In the genomic region with DNA sequence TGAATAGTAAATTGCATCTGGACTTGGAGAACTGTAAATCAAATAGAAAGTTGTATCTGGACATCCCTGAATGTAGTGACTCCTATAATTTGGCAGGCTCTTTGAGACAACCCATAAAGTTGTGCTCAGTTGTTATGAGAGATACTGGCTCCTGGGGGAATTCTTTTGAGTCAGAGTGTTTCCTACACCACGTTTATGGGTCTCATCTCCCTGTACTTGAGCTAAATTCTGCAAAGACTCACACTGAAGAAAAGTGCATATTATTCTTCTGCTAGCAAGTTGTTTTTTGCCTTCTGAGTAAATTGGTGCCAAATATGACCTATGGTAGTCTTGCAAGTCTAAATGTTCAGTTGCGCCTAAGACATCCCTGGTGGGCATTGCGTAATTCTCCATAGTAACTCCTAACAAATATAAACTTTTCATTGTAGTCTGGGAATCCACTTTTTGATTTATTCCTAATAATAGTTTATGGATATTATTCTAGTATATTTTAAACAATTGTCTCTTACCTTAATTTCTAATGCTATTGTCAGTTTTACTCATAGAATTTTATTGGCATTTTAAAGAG, we compare ENCODE assay signal across 18 cellular contexts. TPM values are rescaled to one million over a fixed set of nuclear protein-coding genes. Genes with fewer than 3 reads are reported as not detected.
DNase-seq lines count a peak whose midpoint lies in the region; ATAC-seq, FAIRE-seq and TF ChIP-seq lines count a peak whose summit lies in the region.
"Had no signal": no experiment of that assay in that cellular context is flagged by ENCODE, and none has a peak within 500 bp of the region (broad histone marks: within the 10 kb centered on the region; RNA-seq: fewer than 3 reads in every experiment).

No MANE protein-coding gene starts in this region.

- POLR2A ChIA-PET in HepG2 (lab: Yijun Ruan, JAX): no interaction called here

- CTCF ChIA-PET in HepG2 (lab: Yijun Ruan, JAX; ENCODE audit: low intra/inter-chr PET ratio, low total read pairs): no interaction called here

- 29% methylated on average over 2 of the region's 3 CpGs for WGBS in HepG2 (ENCODE audit: low lambda C conversion rate)
- 75% methylated on average over 3 of the region's 3 CpGs for WGBS in right lobe of liver (ENCODE audit: insufficient coverage, low coverage, low lambda C conversion rate, missing lambda C conversion rate)

- H3K27ac ChIP-seq in HepG2 (ENCODE audit: extremely low read length, insufficient read depth, low read length) (no peak overlapping the region), right lobe of liver (no peak overlapping the region)
- H3K27ac ChIP-seq: KMS-11 had no signal

- TF ChIP-seq POLR2A in HepG2 (IDR thresholded peaks at IDR 0.05; ENCODE audit: insufficient read depth in 1 of 2, low read depth in 2 of 2, low read length in 2 of 2) (no peak), right lobe of liver (IDR thresholded peaks at IDR 0.05) (no peak)

- H3K4me3 ChIP-seq in HepG2 (replicated peaks in 1 of 3; ENCODE audit: insufficient read depth in 1 of 3, low read depth in 2 of 3, low read length in 3 of 3) (no peak overlapping the region), right lobe of liver (no peak overlapping the region), cardiac fibroblast (replicated peaks in 1 of 2; ENCODE audit: low read depth in 2 of 2, low read length in 2 of 2) (no peak overlapping the region)

- no peak for ATAC-seq in HepG2
- ATAC-seq in right lobe of liver: no peak

- no peak overlapping the region for H3K4me2 ChIP-seq in HepG2 (ENCODE audit: low read depth, low read length)
- H3K4me2 ChIP-seq: KMS-11 had no signal

- no peak overlapping the region for H3K9ac ChIP-seq in HepG2 (ENCODE audit: insufficient read depth, low read depth, low read length)
- H3K9ac ChIP-seq: KMS-11 had no signal

- DNase-seq in HepG2 (ENCODE audit: low spot score): no peak
- no peak for DNase-seq in right lobe of liver
- DNase-seq in cardiac fibroblast (ENCODE audit: low read depth in 2 of 2): peak; percentile 67 to 71
- peak; percentile 31 for DNase-seq in fibroblast of the conjunctiva (ENCODE audit: low read depth)
- DNase-seq in DMS79 treated with DMSO at 0.1 percent for 48 hours (lab: John Stamatoyannopoulos, UW): no peak
- DNase-seq in pons (ENCODE audit: low spot score): no peak
- DNase-seq in cerebellum (ENCODE audit: low spot score): no peak
- DNase-seq in AG08395 (ENCODE audit: low spot score): no peak
- DNase-seq: Caco-2, MV-4-11, NCI-H1436 treated with DMSO at 0.1 percent for 48 hours, NCI-H2081 treated with DMSO at 0.1 percent for 48 hours, NCI-H524 had no signal

- intact Hi-C loops in HepG2 (cut with micrococcal nuclease; ENCODE audit: unreplicated experiment): no loop called here
- intact Hi-C loops in right lobe of liver (cut with DNase I): no loop called here

- H3K79me2 ChIP-seq in HepG2 (ENCODE audit: insufficient read depth, low read length): no peaks in the 10 kb centered on the region

- H2AFZ ChIP-seq in HepG2 (ENCODE audit: low read length): no peak overlapping the region

- no peaks in the 10 kb centered on the region for H3K36me3 ChIP-seq in HepG2 (replicated peaks in 1 of 2; ENCODE audit: control insufficient read depth in 1 of 2, insufficient read depth in 2 of 2, low read length in 2 of 2)
- H3K36me3 ChIP-seq in right lobe of liver: no peaks in the 10 kb centered on the region

- TF ChIP-seq EP300 in HepG2 (IDR thresholded peaks at IDR 0.05; ENCODE audit: low read depth in 2 of 2, low read length in 2 of 2) (no peak), HepG2 (CRISPR knock-in tag; IDR thresholded peaks at IDR 0.05; ENCODE audit: borderline replicate concordance) (no peak)

- no peak for TF ChIP-seq RAD21 in HepG2 (CRISPR knock-in tag; IDR thresholded peaks at IDR 0.05)

- H3K9me3 ChIP-seq in HepG2 (ENCODE audit: low read length) (no peaks in the 10 kb centered on the region), right lobe of liver (no peaks in the 10 kb centered on the region)
- H3K9me3 ChIP-seq: Caco-2 had no signal

- peaks cover 0 to 16% of the 10 kb centered on the region in 2 experiments; a peak in 3 of 5 replicates for H3K27me3 ChIP-seq in HepG2 (ENCODE audit: control insufficient read depth in 1 of 2, insufficient read depth in 2 of 2, low read length in 2 of 2)
- H3K27me3 ChIP-seq in right lobe of liver: peaks cover 0 to 5% of the 10 kb centered on the region in 2 donors

- BruUV-seq in HepG2 (replicated peaks; lab: Mats Ljungman, UMichigan): no TSS peak

- in situ Hi-C loops in HepG2 (cut with HindIII; ENCODE audit: extremely low pct_ligation_motif_present, low pct_unique_long_range_greater_than_20kb): no loop called here

- TF ChIP-seq CTCF in HepG2 (CRISPR knock-in tag; IDR thresholded peaks at IDR 0.05) (no peak), right lobe of liver (IDR thresholded peaks at IDR 0.05) (no peak), cardiac fibroblast (IDR thresholded peaks at IDR 0.05; ENCODE audit: low read depth, low read length) (no peak)

- no peaks in the 10 kb centered on the region for H4K20me1 ChIP-seq in HepG2 (ENCODE audit: insufficient read depth, low read length)

- no peaks in the 10 kb centered on the region for H3K4me1 ChIP-seq in HepG2 (ENCODE audit: insufficient read depth, low read length)
- peaks cover 0 to 5% (median 0%) of the 10 kb centered on the region in 4 donors for H3K4me1 ChIP-seq in right lobe of liver
- H3K4me1 ChIP-seq: Caco-2 had no signal

- FAIRE-seq in HepG2 (lab: Jason Lieb, UNC): no peak

RNA-seq across cellular contexts. Expression of a gene that starts 5.0 kb away (rescaled TPM):
- not detected in 2 replicates for total RNA-seq in HepG2 (2016; rRNA removed; fragmentation: Illumina TruSeq; extraction: Trizol)
- total RNA-seq in HepG2 (2016; cell fraction: cytosol; rRNA removed; fragmentation: Illumina TruSeq; extraction: Trizol; ENCODE audit: low read depth): not detected in 2 replicates
- total RNA-seq in HepG2 (2016; cell fraction: insoluble cytoplasmic fraction; rRNA removed; fragmentation: Illumina TruSeq; extraction: Trizol): not detected in 2 replicates
- total RNA-seq in HepG2 (2016; cell fraction: membrane; rRNA removed; fragmentation: Illumina TruSeq; extraction: Trizol): not detected in 2 replicates
- total RNA-seq in HepG2 (2016; cell fraction: nucleus; rRNA removed; fragmentation: Illumina TruSeq; extraction: Trizol): not detected in 2 replicates
- not detected in 2 replicates for polyA plus RNA-seq in HepG2 (2011; rRNA removed)
- polyA plus RNA-seq in HepG2 (2011; cell fraction: cytosol; rRNA removed): not detected in 2 replicates
- polyA plus RNA-seq in HepG2 (2011; cell fraction: nucleus; rRNA removed): not detected in 2 replicates
- not detected in 2 replicates for polyA plus RNA-seq in HepG2 (2012)
- not detected in 2 replicates for polyA plus RNA-seq in HepG2 (2016; cell fraction: cytosol; fragmentation: Illumina TruSeq; extraction: Trizol; ENCODE audit: low read depth)
- not detected in 2 replicates for polyA plus RNA-seq in HepG2 (2016; cell fraction: insoluble cytoplasmic fraction; fragmentation: Illumina TruSeq; extraction: Trizol; ENCODE audit: low read depth)
- not detected in 2 replicates for polyA plus RNA-seq in HepG2 (2016; cell fraction: membrane; fragmentation: Illumina TruSeq; extraction: Trizol; ENCODE audit: low read depth)
- not detected in 2 replicates for polyA plus RNA-seq in HepG2 (2016; cell fraction: nucleus; fragmentation: Illumina TruSeq; extraction: Trizol; ENCODE audit: insufficient read depth, low read depth)
- polyA minus RNA-seq in HepG2 (2011; rRNA and poly(A)+ RNA removed; ENCODE audit: low replicate concordance): not detected in 2 replicates
- polyA minus RNA-seq in HepG2 (2011; cell fraction: cytosol; rRNA and poly(A)+ RNA removed): not detected in 2 replicates
- not detected in 2 replicates for polyA minus RNA-seq in HepG2 (2011; cell fraction: nucleus; rRNA and poly(A)+ RNA removed)
- 1 to 10 TPM in 1 of 6 experiments, under 1 TPM in 4, not detected in 1; 0.14 to 1.3 (median 0.42) TPM for total RNA-seq in right lobe of liver
- total RNA-seq in cerebellum: 7.8 TPM
- total RNA-seq: A172, Caco-2 had no signal
- polyA plus RNA-seq: CD14-positive monocyte had no signal

RNA-seq across cellular contexts. Expression of a gene that starts 10.4 kb away (rescaled TPM):
- total RNA-seq in HepG2 (2016; rRNA removed; fragmentation: Illumina TruSeq; extraction: Trizol) (not detected in 2 replicates), right lobe of liver (not detected), cerebellum (not detected)
- not detected in 2 replicates for total RNA-seq in HepG2 (2016; cell fraction: cytosol; rRNA removed; fragmentation: Illumina TruSeq; extraction: Trizol; ENCODE audit: low read depth)
- total RNA-seq in HepG2 (2016; cell fraction: insoluble cytoplasmic fraction; rRNA removed; fragmentation: Illumina TruSeq; extraction: Trizol): not detected in 2 replicates
- total RNA-seq in HepG2 (2016; cell fraction: membrane; rRNA removed; fragmentation: Illumina TruSeq; extraction: Trizol): not detected in 2 replicates
- total RNA-seq in HepG2 (2016; cell fraction: nucleus; rRNA removed; fragmentation: Illumina TruSeq; extraction: Trizol): not detected in 2 replicates
- polyA plus RNA-seq in HepG2 (2011; rRNA removed): not detected in 2 replicates
- polyA plus RNA-seq in HepG2 (2011; cell fraction: cytosol; rRNA removed): not detected in 2 replicates
- not detected in 2 replicates for polyA plus RNA-seq in HepG2 (2011; cell fraction: nucleus; rRNA removed)
- not detected in 2 replicates for polyA plus RNA-seq in HepG2 (2012)
- polyA plus RNA-seq in HepG2 (2016; cell fraction: cytosol; fragmentation: Illumina TruSeq; extraction: Trizol; ENCODE audit: low read depth): not detected in 2 replicates
- polyA plus RNA-seq in HepG2 (2016; cell fraction: insoluble cytoplasmic fraction; fragmentation: Illumina TruSeq; extraction: Trizol; ENCODE audit: low read depth): not detected in 2 replicates
- not detected in 2 replicates for polyA plus RNA-seq in HepG2 (2016; cell fraction: membrane; fragmentation: Illumina TruSeq; extraction: Trizol; ENCODE audit: low read depth)
- polyA plus RNA-seq in HepG2 (2016; cell fraction: nucleus; fragmentation: Illumina TruSeq; extraction: Trizol; ENCODE audit: insufficient read depth, low read depth): not detected in 2 replicates
- not detected in 2 replicates for polyA minus RNA-seq in HepG2 (2011; rRNA and poly(A)+ RNA removed; ENCODE audit: low replicate concordance)
- polyA minus RNA-seq in HepG2 (2011; cell fraction: cytosol; rRNA and poly(A)+ RNA removed): not detected in 2 replicates
- polyA minus RNA-seq in HepG2 (2011; cell fraction: nucleus; rRNA and poly(A)+ RNA removed): not detected in 2 replicates
- total RNA-seq: A172, Caco-2, H4, RPMI7951 had no signal
- polyA plus RNA-seq: CD14-positive monocyte had no signal

RNA-seq across cellular contexts. Expression of a gene that starts 38.9 kb away (rescaled TPM):
- not detected in 2 replicates for total RNA-seq in HepG2 (2016; rRNA removed; fragmentation: Illumina TruSeq; extraction: Trizol)
- total RNA-seq in HepG2 (2016; cell fraction: cytosol; rRNA removed; fragmentation: Illumina TruSeq; extraction: Trizol; ENCODE audit: low read depth): not detected in 2 replicates
- total RNA-seq in HepG2 (2016; cell fraction: insoluble cytoplasmic fraction; rRNA removed; fragmentation: Illumina TruSeq; extraction: Trizol): not detected in 2 replicates
- not detected in 2 replicates for total RNA-seq in HepG2 (2016; cell fraction: membrane; rRNA removed; fragmentation: Illumina TruSeq; extraction: Trizol)
- total RNA-seq in HepG2 (2016; cell fraction: nucleus; rRNA removed; fragmentation: Illumina TruSeq; extraction: Trizol): not detected in 2 replicates
- polyA plus RNA-seq in HepG2 (2011; rRNA removed): not detected in 2 replicates
- not detected in 2 replicates for polyA plus RNA-seq in HepG2 (2011; cell fraction: cytosol; rRNA removed)
- polyA plus RNA-seq in HepG2 (2011; cell fraction: nucleus; rRNA removed): not detected in 2 replicates
- polyA plus RNA-seq in HepG2 (2012): not detected in 2 replicates
- polyA plus RNA-seq in HepG2 (2016; cell fraction: cytosol; fragmentation: Illumina TruSeq; extraction: Trizol; ENCODE audit: low read depth): not detected in 2 replicates
- not detected in 2 replicates for polyA plus RNA-seq in HepG2 (2016; cell fraction: insoluble cytoplasmic fraction; fragmentation: Illumina TruSeq; extraction: Trizol; ENCODE audit: low read depth)
- not detected in 2 replicates for polyA plus RNA-seq in HepG2 (2016; cell fraction: membrane; fragmentation: Illumina TruSeq; extraction: Trizol; ENCODE audit: low read depth)
- polyA plus RNA-seq in HepG2 (2016; cell fraction: nucleus; fragmentation: Illumina TruSeq; extraction: Trizol; ENCODE audit: insufficient read depth, low read depth): not detected in 2 replicates
- not detected in 2 replicates for polyA minus RNA-seq in HepG2 (2011; rRNA and poly(A)+ RNA removed; ENCODE audit: low replicate concordance)
- polyA minus RNA-seq in HepG2 (2011; cell fraction: cytosol; rRNA and poly(A)+ RNA removed): not detected in 2 replicates
- polyA minus RNA-seq in HepG2 (2011; cell fraction: nucleus; rRNA and poly(A)+ RNA removed): not detected in 2 replicates
- not detected for total RNA-seq in right lobe of liver
- 4.8 TPM for total RNA-seq in cerebellum
- total RNA-seq: A172, Caco-2, H4 had no signal
- polyA plus RNA-seq: CD14-positive monocyte had no signal

RNA-seq across cellular contexts. Expression of a gene that starts 54.8 kb away (rescaled TPM):
- not detected in 2 replicates for total RNA-seq in HepG2 (2016; rRNA removed; fragmentation: Illumina TruSeq; extraction: Trizol)
- total RNA-seq in HepG2 (2016; cell fraction: cytosol; rRNA removed; fragmentation: Illumina TruSeq; extraction: Trizol; ENCODE audit: low read depth): not detected in 2 replicates
- total RNA-seq in HepG2 (2016; cell fraction: insoluble cytoplasmic fraction; rRNA removed; fragmentation: Illumina TruSeq; extraction: Trizol): not detected in 2 replicates
- not detected in 2 replicates for total RNA-seq in HepG2 (2016; cell fraction: membrane; rRNA removed; fragmentation: Illumina TruSeq; extraction: Trizol)
- total RNA-seq in HepG2 (2016; cell fraction: nucleus; rRNA removed; fragmentation: Illumina TruSeq; extraction: Trizol): not detected in 2 replicates
- polyA plus RNA-seq in HepG2 (2011; rRNA removed): not detected in 2 replicates
- polyA plus RNA-seq in HepG2 (2011; cell fraction: cytosol; rRNA removed): not detected in 2 replicates
- not detected in 2 replicates for polyA plus RNA-seq in HepG2 (2011; cell fraction: nucleus; rRNA removed)
- not detected in 2 replicates for polyA plus RNA-seq in HepG2 (2012)
- polyA plus RNA-seq in HepG2 (2016; cell fraction: cytosol; fragmentation: Illumina TruSeq; extraction: Trizol; ENCODE audit: low read depth): not detected in 2 replicates
- not detected in 2 replicates for polyA plus RNA-seq in HepG2 (2016; cell fraction: insoluble cytoplasmic fraction; fragmentation: Illumina TruSeq; extraction: Trizol; ENCODE audit: low read depth)
- polyA plus RNA-seq in HepG2 (2016; cell fraction: membrane; fragmentation: Illumina TruSeq; extraction: Trizol; ENCODE audit: low read depth): not detected in 2 replicates
- polyA plus RNA-seq in HepG2 (2016; cell fraction: nucleus; fragmentation: Illumina TruSeq; extraction: Trizol; ENCODE audit: insufficient read depth, low read depth): not detected in 2 replicates
- polyA minus RNA-seq in HepG2 (2011; rRNA and poly(A)+ RNA removed; ENCODE audit: low replicate concordance): not detected in 2 replicates
- polyA minus RNA-seq in HepG2 (2011; cell fraction: cytosol; rRNA and poly(A)+ RNA removed): not detected in 2 replicates
- polyA minus RNA-seq in HepG2 (2011; cell fraction: nucleus; rRNA and poly(A)+ RNA removed): not detected in 2 replicates
- total RNA-seq in right lobe of liver: not detected
- total RNA-seq in cerebellum: not detected
- total RNA-seq: A172, Caco-2, H4, RPMI7951 had no signal
- polyA plus RNA-seq: CD14-positive monocyte had no signal

Comparison
In these comparisons a context has a peak if more than half of its experiments do, and no peak if none do; other contexts are left out.
1. DNase-seq: peak in cardiac fibroblast (2 of 2) and fibroblast of the conjunctiva (single experiment); none in HepG2 (single experiment), right lobe of liver (0 of 3), DMS79 treated with DMSO at 0.1 percent for 48 hours (single experiment), pons (single experiment), cerebellum (single experiment) and AG08395 (single experiment).